ENCODE assay signal across 14 cellular contexts in genomic region chr1:231139125-231139649, GRCh38. TPM values are rescaled to one million over a fixed set of nuclear protein-coding genes. Genes with fewer than 3 reads are reported as not detected.
DNase-seq lines count a peak whose midpoint lies in the region; ATAC-seq and TF ChIP-seq lines count a peak whose summit lies in the region.
"Had no signal": no experiment of that assay in that cellular context is flagged by ENCODE, and none has a peak within 500 bp of the region (broad histone marks: within the 10 kb centered on the region; RNA-seq: fewer than 3 reads in every experiment).

No MANE protein-coding gene starts in this region.

- H3K4me2 ChIP-seq in osteoblast (ENCODE audit: insufficient read depth, low read length) = peak overlapping the region; percentile 44

- TF ChIP-seq CTCF in choroid plexus epithelial cell (conservative IDR thresholded peaks at IDR 0.05; ENCODE audit: low read depth, low read length) = no peak
- TF ChIP-seq CTCF in osteoblast (IDR thresholded peaks at IDR 0.05; ENCODE audit: extremely low read depth, low read depth, low read length) = no peak
- TF ChIP-seq CTCF in lower lobe of right lung (IDR thresholded peaks at IDR 0.05) = no peak

- H2AFZ ChIP-seq in osteoblast (ENCODE audit: low read length) = no peak overlapping the region

- no peak for ATAC-seq in GM21825 (IDR thresholded peaks at IDR 0.05; ENCODE audit: unreplicated experiment)
- ATAC-seq in lower lobe of right lung = no peak
- ATAC-seq: stimulated activated effector memory CD8-positive, alpha-beta T cell treated with anti-CD3 and anti-CD28 coated beads, Interleukin-12 subunit alpha, Interleukin-12 subunit beta, amount 100 ng/mL, for 72 hours had no signal

- H3K4me3 ChIP-seq in choroid plexus epithelial cell (ENCODE audit: low read depth, low read length) = no peak overlapping the region
- H3K4me3 ChIP-seq in osteoblast (ENCODE audit: insufficient read depth, low read length) = no peak overlapping the region
- no peak overlapping the region for H3K4me3 ChIP-seq in lower lobe of right lung

- no peaks in the 10 kb centered on the region for H3K36me3 ChIP-seq in osteoblast (ENCODE audit: insufficient read depth, low read length)
- no peaks in the 10 kb centered on the region for H3K36me3 ChIP-seq in lower lobe of right lung

- H3K27ac ChIP-seq in osteoblast (ENCODE audit: low read depth, low read length) (peak overlapping the region; percentile 81), lower lobe of right lung (no peak overlapping the region)

- peaks cover 22% of the 10 kb centered on the region for H3K4me1 ChIP-seq in osteoblast (ENCODE audit: insufficient read depth, low read length)
- peaks cover 14% of the 10 kb centered on the region for H3K4me1 ChIP-seq in lower lobe of right lung

- H3K27me3 ChIP-seq in osteoblast (ENCODE audit: insufficient read depth, low read length) (no peaks in the 10 kb centered on the region), lower lobe of right lung (ENCODE audit: low read depth) (no peaks in the 10 kb centered on the region)

- no peaks in the 10 kb centered on the region for H3K9me3 ChIP-seq in osteoblast (ENCODE audit: low read depth, low read length)
- no peaks in the 10 kb centered on the region for H3K9me3 ChIP-seq in lower lobe of right lung

- no peaks in the 10 kb centered on the region for H3K79me2 ChIP-seq in osteoblast (ENCODE audit: insufficient read depth, low read length)

- no peaks in the 10 kb centered on the region for H4K20me1 ChIP-seq in osteoblast (ENCODE audit: insufficient read depth, low read length)

- DNase-seq in DMS53 (lab: John Stamatoyannopoulos, UW) (peak; percentile 50), MV-4-11 (lab: John Stamatoyannopoulos, UW) (peak; percentile 15), choroid plexus epithelial cell (ENCODE audit: low read depth) (peak; percentile 94), osteoblast (ENCODE audit: insufficient read length, low spot score, missing footprints) (no peak), NCI-H82 treated with DMSO at 0.1 percent for 48 hours (lab: John Stamatoyannopoulos, UW; ENCODE audit: unreplicated experiment) (no peak), lower lobe of right lung (no peak)
- DNase-seq in effector CD8-positive, alpha-beta T cell (lab: John Stamatoyannopoulos, UW) = no peak
- DNase-seq: activated CD4-positive, alpha-beta T cell treated with anti-CD3 and anti-CD28 coated beads for 1 hour; DND-41; NCI-H1694; small intestine had no signal

- intact Hi-C loops in lower lobe of right lung (cut with DNase I) = no loop called here

RNA-seq across cellular contexts. Expression of gene TRIM67, which starts 22.7 kb away (rescaled TPM):
- 0.29 and 0.36 TPM in 2 replicates for total RNA-seq in osteoblast
- not detected for total RNA-seq in lower lobe of right lung
- total RNA-seq: epithelial cell of proximal tubule had no signal

Comparison
In these comparisons a context has a peak if more than half of its experiments do, and no peak if none do; other contexts are left out.
1. DNase-seq: peak in DMS53 (single experiment), MV-4-11 (single experiment) and choroid plexus epithelial cell (single experiment); none in osteoblast (single experiment), NCI-H82 treated with DMSO at 0.1 percent for 48 hours (single experiment), lower lobe of right lung (single experiment) and effector CD8-positive, alpha-beta T cell (single experiment).